Comparison of ENCODE assay signal across 18 cellular contexts in genomic region chr4:120994521-120994920, GRCh38.
"Had no signal": no experiment of that assay in that cellular context is flagged by ENCODE, and none has a peak within 500 bp of the region (broad histone marks: within the 10 kb centered on the region; RNA-seq: fewer than 3 reads in every experiment).

No MANE protein-coding gene starts in this region.

- H3K4me3 ChIP-seq: colonic mucosa, esophagus squamous epithelium, gastroesophageal sphincter, mucosa of descending colon, spleen had no signal

- DNase-seq: colonic mucosa; dermis blood vessel endothelial cell; esophagus squamous epithelium; glutamatergic neuron; immature natural killer cell; left ventricle myocardium superior; mucosa of descending colon; natural killer cell; posterior cingulate gyrus; spleen; stimulated activated CD4-positive, alpha-beta T cell treated with anti-CD3 and anti-CD28 coated beads, Interleukin-15, amount 100 ng/mL, for 24 hours; stimulated activated CD4-positive, alpha-beta T cell treated with anti-CD3 and anti-CD28 coated beads, Interleukin-2, amount 100 ng/mL, for 24 hours; stimulated activated CD4-positive, alpha-beta T cell treated with anti-CD3 and anti-CD28 coated beads, Interleukin-4, amount 100 ng/mL, for 4 hours; stimulated activated naive B cell treated with anti-CD40 and anti-IgM and Interleukin-4, amounts not matched to agents 10 μg/mL and 1 μg/mL and 100 μg/mL, for 72 hours; trophoblast cell had no signal

- H3K4me1 ChIP-seq: colonic mucosa, esophagus squamous epithelium, gastroesophageal sphincter, spleen had no signal

- H3K36me3 ChIP-seq: colonic mucosa, esophagus squamous epithelium, gastroesophageal sphincter, spleen had no signal

- H3K27me3 Mint-ChIP-seq: stimulated activated naive B cell treated with anti-CD40 and anti-IgM and Interleukin-4, amounts not matched to agents 10 μg/mL and 1 μg/mL and 100 μg/mL, for 72 hours had no signal

- ATAC-seq: gastroesophageal sphincter; left ventricle myocardium superior; mucosa of descending colon; natural killer cell; sciatic nerve; stimulated activated naive B cell treated with anti-CD40 and anti-IgM and Interleukin-4, amounts not matched to agents 10 μg/mL and 1 μg/mL and 100 μg/mL, for 72 hours had no signal

- H3K27ac Mint-ChIP-seq: immature natural killer cell; natural killer cell; stimulated activated naive B cell treated with anti-CD40 and anti-IgM and Interleukin-4, amounts not matched to agents 10 μg/mL and 1 μg/mL and 100 μg/mL, for 72 hours had no signal

- H3K4me1 Mint-ChIP-seq: immature natural killer cell; natural killer cell; neural crest cell; stimulated activated naive B cell treated with anti-CD40 and anti-IgM and Interleukin-4, amounts not matched to agents 10 μg/mL and 1 μg/mL and 100 μg/mL, for 72 hours had no signal

- H3K36me3 Mint-ChIP-seq: immature natural killer cell; natural killer cell; stimulated activated naive B cell treated with anti-CD40 and anti-IgM and Interleukin-4, amounts not matched to agents 10 μg/mL and 1 μg/mL and 100 μg/mL, for 72 hours had no signal

- H3K27ac ChIP-seq: colonic mucosa, esophagus squamous epithelium, gastroesophageal sphincter, spleen had no signal

- H3K27me3 ChIP-seq: colonic mucosa, esophagus squamous epithelium, gastroesophageal sphincter, spleen had no signal

- H3K4me3 Mint-ChIP-seq: immature natural killer cell; natural killer cell; neural crest cell; stimulated activated naive B cell treated with anti-CD40 and anti-IgM and Interleukin-4, amounts not matched to agents 10 μg/mL and 1 μg/mL and 100 μg/mL, for 72 hours had no signal

- H3K9me3 ChIP-seq: colonic mucosa, esophagus squamous epithelium, gastroesophageal sphincter, mucosa of descending colon, spleen had no signal
